Comparison of ENCODE assay signal across 2 cellular contexts in the genomic region with DNA sequence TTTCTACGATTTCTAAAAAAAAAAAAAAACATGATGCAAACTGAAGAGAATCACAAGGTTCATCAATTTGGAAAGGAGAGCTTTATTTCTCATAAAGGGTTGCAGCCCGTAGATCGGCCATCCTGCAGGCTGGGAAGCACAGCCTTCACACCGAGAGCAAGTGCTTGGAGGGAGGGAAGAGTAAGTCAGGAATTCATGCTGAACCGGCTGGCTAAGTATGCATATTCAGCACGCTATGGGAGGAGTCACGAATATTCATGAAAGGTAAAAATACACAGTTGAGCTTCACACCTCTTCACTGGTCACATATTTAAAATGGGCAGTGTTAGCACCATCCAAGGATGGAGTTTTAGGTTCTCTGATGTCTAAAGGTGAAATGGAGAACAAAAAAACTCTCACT.
TF ChIP-seq lines count a peak whose summit lies in the region.

No MANE protein-coding gene starts in this region.

TF ChIP-seq in GM12891, 5 proteins besides CTCF, POLR2A, EP300 and RAD21:
- TF ChIP-seq POLR2AphosphoS5 (IDR thresholded peaks at IDR 0.05; ENCODE audit: low read depth, low read length) (no peak), SPI1 (IDR thresholded peaks at IDR 0.05; ENCODE audit: low read depth, low read length) (no peak), PAX5 (IDR thresholded peaks at IDR 0.05; ENCODE audit: insufficient read depth, low read length, severe bottlenecking) (no peak), TAF1 (IDR thresholded peaks at IDR 0.05; ENCODE audit: low read depth, low read length) (no peak), POU2F2 (IDR thresholded peaks at IDR 0.05; ENCODE audit: low read depth, low read length) (no peak)

TF ChIP-seq in HepG2, 621 proteins besides CTCF, POLR2A, EP300 and RAD21:
- TF ChIP-seq ZNF605 (CRISPR knock-in tag; IDR thresholded peaks at IDR 0.05) (0 out of 2 replicates have a peak, but pooled peaks have one; percentile 31), BRD4 (CRISPR knock-in tag; IDR thresholded peaks at IDR 0.05) (no peak), TEAD3 (CRISPR knock-in tag; optimal IDR thresholded peaks at IDR 0.05; ENCODE audit: borderline replicate concordance) (peak; percentile 43), NFE2L2 (IDR thresholded peaks at IDR 0.05; ENCODE audit: low read length) (no peak), U2AF1 (optimal IDR thresholded peaks at IDR 0.05; ENCODE audit: low read depth, low read length) (no peak), SKI (IDR thresholded peaks at IDR 0.05; ENCODE audit: partially characterized antibody) (no peak), POLR2AphosphoS5 (IDR thresholded peaks at IDR 0.05; ENCODE audit: low read depth, low read length) (no peak), ZFP62 (CRISPR knock-in tag; IDR thresholded peaks at IDR 0.05) (no peak), NR2C2 (CRISPR knock-in tag; IDR thresholded peaks at IDR 0.05; ENCODE audit: borderline replicate concordance) (no peak), PLRG1 (conservative IDR thresholded peaks at IDR 0.05) (no peak), NONO (IDR thresholded peaks at IDR 0.05) (no peak), NONO (CRISPR knock-in tag; conservative IDR thresholded peaks at IDR 0.05) (no peak), JUND (CRISPR knock-in tag; IDR thresholded peaks at IDR 0.05) (no peak), SYNCRIP (IDR thresholded peaks at IDR 0.05; ENCODE audit: insufficient read depth, low read depth, low read length) (no peak)
- TF ChIP-seq, protein P1, sequence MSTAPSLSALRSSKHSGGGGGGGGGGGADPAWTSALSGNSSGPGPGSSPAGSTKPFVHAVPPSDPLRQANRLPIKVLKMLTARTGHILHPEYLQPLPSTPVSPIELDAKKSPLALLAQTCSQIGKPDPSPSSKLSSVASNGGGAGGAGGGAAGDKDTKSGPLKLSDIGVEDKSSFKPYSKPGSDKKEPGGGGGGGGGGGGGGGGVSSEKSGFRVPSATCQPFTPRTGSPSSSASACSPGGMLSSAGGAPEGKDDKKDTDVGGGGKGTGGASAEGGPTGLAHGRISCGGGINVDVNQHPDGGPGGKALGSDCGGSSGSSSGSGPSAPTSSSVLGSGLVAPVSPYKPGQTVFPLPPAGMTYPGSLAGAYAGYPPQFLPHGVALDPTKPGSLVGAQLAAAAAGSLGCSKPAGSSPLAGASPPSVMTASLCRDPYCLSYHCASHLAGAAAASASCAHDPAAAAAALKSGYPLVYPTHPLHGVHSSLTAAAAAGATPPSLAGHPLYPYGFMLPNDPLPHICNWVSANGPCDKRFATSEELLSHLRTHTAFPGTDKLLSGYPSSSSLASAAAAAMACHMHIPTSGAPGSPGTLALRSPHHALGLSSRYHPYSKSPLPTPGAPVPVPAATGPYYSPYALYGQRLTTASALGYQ (CRISPR knock-in tag; IDR thresholded peaks at IDR 0.05) = no peak
- TF ChIP-seq, protein P2, sequence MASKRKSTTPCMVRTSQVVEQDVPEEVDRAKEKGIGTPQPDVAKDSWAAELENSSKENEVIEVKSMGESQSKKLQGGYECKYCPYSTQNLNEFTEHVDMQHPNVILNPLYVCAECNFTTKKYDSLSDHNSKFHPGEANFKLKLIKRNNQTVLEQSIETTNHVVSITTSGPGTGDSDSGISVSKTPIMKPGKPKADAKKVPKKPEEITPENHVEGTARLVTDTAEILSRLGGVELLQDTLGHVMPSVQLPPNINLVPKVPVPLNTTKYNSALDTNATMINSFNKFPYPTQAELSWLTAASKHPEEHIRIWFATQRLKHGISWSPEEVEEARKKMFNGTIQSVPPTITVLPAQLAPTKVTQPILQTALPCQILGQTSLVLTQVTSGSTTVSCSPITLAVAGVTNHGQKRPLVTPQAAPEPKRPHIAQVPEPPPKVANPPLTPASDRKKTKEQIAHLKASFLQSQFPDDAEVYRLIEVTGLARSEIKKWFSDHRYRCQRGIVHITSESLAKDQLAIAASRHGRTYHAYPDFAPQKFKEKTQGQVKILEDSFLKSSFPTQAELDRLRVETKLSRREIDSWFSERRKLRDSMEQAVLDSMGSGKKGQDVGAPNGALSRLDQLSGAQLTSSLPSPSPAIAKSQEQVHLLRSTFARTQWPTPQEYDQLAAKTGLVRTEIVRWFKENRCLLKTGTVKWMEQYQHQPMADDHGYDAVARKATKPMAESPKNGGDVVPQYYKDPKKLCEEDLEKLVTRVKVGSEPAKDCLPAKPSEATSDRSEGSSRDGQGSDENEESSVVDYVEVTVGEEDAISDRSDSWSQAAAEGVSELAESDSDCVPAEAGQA (IDR thresholded peaks at IDR 0.05; ENCODE audit: low read depth) = no peak
- TF ChIP-seq, protein P2 (CRISPR knock-in tag; IDR thresholded peaks at IDR 0.05; ENCODE audit: borderline replicate concordance) = no peak
- TF ChIP-seq, protein P3, sequence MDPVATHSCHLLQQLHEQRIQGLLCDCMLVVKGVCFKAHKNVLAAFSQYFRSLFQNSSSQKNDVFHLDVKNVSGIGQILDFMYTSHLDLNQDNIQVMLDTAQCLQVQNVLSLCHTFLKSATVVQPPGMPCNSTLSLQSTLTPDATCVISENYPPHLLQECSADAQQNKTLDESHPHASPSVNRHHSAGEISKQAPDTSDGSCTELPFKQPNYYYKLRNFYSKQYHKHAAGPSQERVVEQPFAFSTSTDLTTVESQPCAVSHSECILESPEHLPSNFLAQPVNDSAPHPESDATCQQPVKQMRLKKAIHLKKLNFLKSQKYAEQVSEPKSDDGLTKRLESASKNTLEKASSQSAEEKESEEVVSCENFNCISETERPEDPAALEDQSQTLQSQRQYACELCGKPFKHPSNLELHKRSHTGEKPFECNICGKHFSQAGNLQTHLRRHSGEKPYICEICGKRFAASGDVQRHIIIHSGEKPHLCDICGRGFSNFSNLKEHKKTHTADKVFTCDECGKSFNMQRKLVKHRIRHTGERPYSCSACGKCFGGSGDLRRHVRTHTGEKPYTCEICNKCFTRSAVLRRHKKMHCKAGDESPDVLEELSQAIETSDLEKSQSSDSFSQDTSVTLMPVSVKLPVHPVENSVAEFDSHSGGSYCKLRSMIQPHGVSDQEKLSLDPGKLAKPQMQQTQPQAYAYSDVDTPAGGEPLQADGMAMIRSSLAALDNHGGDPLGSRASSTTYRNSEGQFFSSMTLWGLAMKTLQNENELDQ (CRISPR knock-in tag; IDR thresholded peaks at IDR 0.05; ENCODE audit: borderline replicate concordance) = no peak
